8 cellular contexts compared by ENCODE assay signal in genomic region chr15:73053398-73053723, GRCh38. TPM values are rescaled to one million over a fixed set of nuclear protein-coding genes. Genes with fewer than 3 reads are reported as not detected.
DNase-seq lines count a peak whose midpoint lies in the region; ATAC-seq and TF ChIP-seq lines count a peak whose summit lies in the region.

No MANE protein-coding gene starts in this region.

- H2BK5ac ChIP-seq in neuronal stem cell (ENCODE audit: low read length) = peak overlapping the region; percentile 98

- TF ChIP-seq CTCF in CD14-positive monocyte (IDR thresholded peaks at IDR 0.05) (no peak), OCI-LY1 (IDR thresholded peaks at IDR 0.05; ENCODE audit: low read length) (no peak), endodermal cell (conservative IDR thresholded peaks at IDR 0.05) (no peak), foreskin keratinocyte (conservative IDR thresholded peaks at IDR 0.05) (no peak), GM10266 (IDR thresholded peaks at IDR 0.05; ENCODE audit: control insufficient read depth, insufficient read depth, low read depth, missing control alignments) (no peak)

- 0 to 7% methylated on average over 3 to 8 of the region's 8 CpGs for WGBS in endodermal cell (ENCODE audit: insufficient coverage in 1 of 2, insufficient read length in 1 of 2), 2 experiments
- WGBS in neuronal stem cell (ENCODE audit: extremely low coverage in 2 of 2, insufficient read length in 2 of 2, insufficient replicate concordance in 1 of 2), 2 donors = no CpG with 5 or more reads among the region's 8 CpGs

- H3K4me1 ChIP-seq in OCI-LY1 (ENCODE audit: insufficient read depth, low read length, severe bottlenecking) (peaks cover 8% of the 10 kb centered on the region), endodermal cell (ENCODE audit: control insufficient read depth, insufficient read depth, low read length) (peaks cover 16% of the 10 kb centered on the region), neuronal stem cell (ENCODE audit: control insufficient read depth in 2 of 2, insufficient read depth in 1 of 2, low read depth in 1 of 2, low read length in 2 of 2) (peaks cover 0 to 14% of the 10 kb centered on the region in 2 donors), foreskin keratinocyte (no peaks in the 10 kb centered on the region)

- H3K27me3 Mint-ChIP-seq in CD14-positive monocyte (ENCODE audit: low read depth in 3 of 3) = peaks cover 35 to 40% (median 36%) of the 10 kb centered on the region in 3 donors
- no peaks in the 10 kb centered on the region for H3K27me3 Mint-ChIP-seq in endodermal cell (ENCODE audit: insufficient read depth)

- H3K4me2 ChIP-seq in OCI-LY1 (ENCODE audit: low read length) = peak overlapping the region; percentile 62
- H3K4me2 ChIP-seq in neuronal stem cell (ENCODE audit: insufficient read depth, low read length, poor library complexity, severe bottlenecking) = peak overlapping the region; percentile 51

- H3K9me2 ChIP-seq in OCI-LY1 (ENCODE audit: low read depth, low read length) = no peaks in the 10 kb centered on the region

- H3K4me1 Mint-ChIP-seq in CD14-positive monocyte (peaks cover 8% of the 10 kb centered on the region), endodermal cell (peaks cover 20% of the 10 kb centered on the region)

- H3K36me3 Mint-ChIP-seq in CD14-positive monocyte = peaks cover 0 to 2% of the 10 kb centered on the region in 2 donors
- H3K36me3 Mint-ChIP-seq in endodermal cell (ENCODE audit: low read depth) = no peaks in the 10 kb centered on the region

- H3K18ac ChIP-seq in neuronal stem cell (ENCODE audit: low read length) = no peak overlapping the region

- H3K23ac ChIP-seq in neuronal stem cell (ENCODE audit: low read depth, low read length, poor library complexity) = no peak overlapping the region

- H4K20me1 ChIP-seq in OCI-LY1 (ENCODE audit: insufficient read depth, low read length) = no peaks in the 10 kb centered on the region

- H3K4me3 ChIP-seq in OCI-LY1 (ENCODE audit: low read depth, low read length, poor library complexity, severe bottlenecking) = peak overlapping the region; percentile 63
- H3K4me3 ChIP-seq in endodermal cell (ENCODE audit: low read length) = peak overlapping the region; percentile 87
- peak overlapping the region; percentile 51 to 98 for H3K4me3 ChIP-seq in neuronal stem cell (ENCODE audit: low read length in 2 of 2)

- no peaks in the 10 kb centered on the region for H3K9me3 ChIP-seq in OCI-LY1 (ENCODE audit: low read length)
- H3K9me3 ChIP-seq in endodermal cell (ENCODE audit: control insufficient read depth, low read length) = no peaks in the 10 kb centered on the region
- H3K9me3 ChIP-seq in neuronal stem cell (replicated peaks in 1 of 2; ENCODE audit: control insufficient read depth in 2 of 2, insufficient read depth in 1 of 2, low read depth in 1 of 2, low read length in 2 of 2) = no peaks in the 10 kb centered on the region

- ATAC-seq in foreskin keratinocyte (no peak), GM21786 (IDR thresholded peaks at IDR 0.05; ENCODE audit: unreplicated experiment) (no peak)

- H3K14ac ChIP-seq in neuronal stem cell (ENCODE audit: low read length) = no peak overlapping the region

- intact Hi-C loops in CD14-positive monocyte (cut with micrococcal nuclease) = no loop called here

- no peak overlapping the region for H2BK120ac ChIP-seq in neuronal stem cell (ENCODE audit: low read depth, low read length)

- no peak overlapping the region for H4K91ac ChIP-seq in neuronal stem cell (ENCODE audit: low read depth, low read length, poor library complexity)

- H3K27me3 ChIP-seq in OCI-LY1 (ENCODE audit: insufficient read depth, low read length) (no peaks in the 10 kb centered on the region), endodermal cell (ENCODE audit: control insufficient read depth, insufficient read depth, low read length, poor library complexity, severe bottlenecking) (no peaks in the 10 kb centered on the region), neuronal stem cell (ENCODE audit: control insufficient read depth in 3 of 3, insufficient read depth in 3 of 3, low read depth in 1 of 3, low read length in 3 of 3) (no peaks in the 10 kb centered on the region), foreskin keratinocyte (peaks cover 43% of the 10 kb centered on the region)

- H2AFZ ChIP-seq in OCI-LY1 (ENCODE audit: low read length) = no peak overlapping the region
- H2AFZ ChIP-seq in neuronal stem cell (ENCODE audit: low read length) = peak overlapping the region; percentile 85

- H3K9me3 Mint-ChIP-seq in CD14-positive monocyte (peaks cover 0 to 6% (median 2%) of the 10 kb centered on the region in 7 donors), endodermal cell (peaks cover 4% of the 10 kb centered on the region)

- H3K27ac Mint-ChIP-seq in CD14-positive monocyte = no peak overlapping the region
- peak overlapping the region; percentile 92 for H3K27ac Mint-ChIP-seq in endodermal cell

- no peak overlapping the region for H3K4ac ChIP-seq in neuronal stem cell (ENCODE audit: low read length)

- no peaks in the 10 kb centered on the region for H3K79me1 ChIP-seq in neuronal stem cell (ENCODE audit: low read depth, low read length)

- H3K4me3 Mint-ChIP-seq in CD14-positive monocyte (peak overlapping the region; percentile 68 to 83), endodermal cell (no peak overlapping the region)

- no peak overlapping the region; the same call in 1 of the 2 replicates for H3K9ac ChIP-seq in OCI-LY1 (ENCODE audit: low read length)
- H3K9ac ChIP-seq in endodermal cell (ENCODE audit: extremely low read depth, low read length, poor library complexity, severe bottlenecking) = peak overlapping the region; percentile 62
- peak overlapping the region; percentile 7 for H3K9ac ChIP-seq in neuronal stem cell (ENCODE audit: low read depth, low read length, poor library complexity)

- H3K27ac ChIP-seq in OCI-LY1 (ENCODE audit: low read depth, low read length, poor library complexity, severe bottlenecking) = no peak overlapping the region
- no peak overlapping the region for H3K27ac ChIP-seq in endodermal cell (ENCODE audit: low read depth, low read length)
- peak overlapping the region; percentile 98 for H3K27ac ChIP-seq in neuronal stem cell (replicated peaks; ENCODE audit: low read length)
- no peak overlapping the region for H3K27ac ChIP-seq in foreskin keratinocyte

- DNase-seq in CD14-positive monocyte (ENCODE audit: low spot score) (no peak), endodermal cell (no peak), neuronal stem cell (ENCODE audit: low spot score) (no peak), foreskin keratinocyte (no peak), GM10266 (ENCODE audit: extremely low spot score) (no peak), T-helper 9 cell (no peak)

- H3K79me2 ChIP-seq in OCI-LY1 (ENCODE audit: insufficient read depth, low read length) = no peaks in the 10 kb centered on the region

- no peaks in the 10 kb centered on the region for H3F3A ChIP-seq in OCI-LY1 (ENCODE audit: insufficient read depth, low read length)

- H2AK5ac ChIP-seq in neuronal stem cell (ENCODE audit: low read depth, low read length) = no peak overlapping the region

- no peaks in the 10 kb centered on the region for H3K36me3 ChIP-seq in OCI-LY1 (ENCODE audit: insufficient read depth, low read length)
- H3K36me3 ChIP-seq in endodermal cell (ENCODE audit: control insufficient read depth, insufficient read depth, low read length) = no peaks in the 10 kb centered on the region
- H3K36me3 ChIP-seq in neuronal stem cell (replicated peaks in 1 of 2; ENCODE audit: control insufficient read depth in 2 of 2, insufficient read depth in 2 of 2, low read length in 2 of 2) = peaks cover 0 to 4% of the 10 kb centered on the region in 2 donors

- no peak overlapping the region for H4K8ac ChIP-seq in neuronal stem cell (ENCODE audit: low read depth, low read length)

- H2BK15ac ChIP-seq in neuronal stem cell (ENCODE audit: low read length) = no peak overlapping the region

- H2BK12ac ChIP-seq in neuronal stem cell (ENCODE audit: low read length) = no peak overlapping the region

RNA-seq across cellular contexts. Expression of gene NEO1, which starts 1.1 kb away (rescaled TPM):
- polyA plus RNA-seq in CD14-positive monocyte (under 1 TPM in 1 of 2 donors, not detected in 1; 0.06 TPM), foreskin keratinocyte (3.7 and 4.8 TPM in 2 replicates)
- total RNA-seq in endodermal cell (100 to 1,000 TPM; 132 TPM), foreskin keratinocyte (11.4 and 13.5 TPM in 2 replicates)
- 80.4 TPM for polyA plus RNA-seq in endodermal cell (2013, experiment 1 of 2)
- 75.6 TPM for polyA plus RNA-seq in endodermal cell (2013, experiment 2 of 2)
- 52.5 TPM for polyA plus RNA-seq in neuronal stem cell (2013, experiment 1 of 2)
- polyA plus RNA-seq in neuronal stem cell (2013, experiment 2 of 2) = 50.7 TPM
